19 cellular contexts compared by ENCODE assay signal in genomic region chr4:144985014-144985413, GRCh38.
DNase-seq lines count a peak whose midpoint lies in the region; ATAC-seq, FAIRE-seq and TF ChIP-seq lines count a peak whose summit lies in the region.
"Had no signal": no experiment of that assay in that cellular context is flagged by ENCODE, and none has a peak within 500 bp of the region (broad histone marks: within the 10 kb centered on the region; RNA-seq: fewer than 3 reads in every experiment).

No MANE protein-coding gene starts in this region.

- H3K27me3 Mint-ChIP-seq in GM23338 (ENCODE audit: insufficient read depth, low read depth, poor library complexity), result no peaks in the 10 kb centered on the region
- H3K27me3 Mint-ChIP-seq: CD4-positive, alpha-beta memory T cell had no signal

- no peak overlapping the region for H3K27ac ChIP-seq in GM23338 (ENCODE audit: low read depth)
- H3K27ac ChIP-seq: 22Rv1, A549, BLaER1, HL-60, KMS-11 had no signal

- no peak overlapping the region for H3K4me3 ChIP-seq in AG10803 (ENCODE audit: low read length)
- H3K4me3 ChIP-seq in GM23338, result no peak overlapping the region
- H3K4me3 ChIP-seq in fibroblast of mammary gland (ENCODE audit: control insufficient read depth, low read depth, low read length), result no peak overlapping the region
- H3K4me3 ChIP-seq: A549, BLaER1, GM12878, HAP-1 had no signal

- TF ChIP-seq CTCF in AG10803 (conservative IDR thresholded peaks at IDR 0.05; ENCODE audit: low read length) (no peak), GM23338 (conservative IDR thresholded peaks at IDR 0.05; ENCODE audit: low read depth in 2 of 2) (no peak), fibroblast of mammary gland (conservative IDR thresholded peaks at IDR 0.05; ENCODE audit: control insufficient read depth, insufficient read depth, low read depth, low read length) (no peak)

- no peaks in the 10 kb centered on the region for H3K4me1 ChIP-seq in GM23338 (ENCODE audit: insufficient read depth)
- H3K4me1 ChIP-seq: A549, BLaER1, HAP-1 had no signal

- FAIRE-seq in H54 (lab: Jason Lieb, UNC) (no peak), GM19239 (lab: Jason Lieb, UNC) (no peak)
- FAIRE-seq: A549, GM12878, H1 had no signal

- H3K36me3 ChIP-seq in GM23338 (ENCODE audit: insufficient read depth), result no peaks in the 10 kb centered on the region
- H3K36me3 ChIP-seq: BLaER1, HAP-1 had no signal

- H3K4me1 Mint-ChIP-seq in GM23338, result peaks cover 3% of the 10 kb centered on the region
- H3K4me1 Mint-ChIP-seq: CD14-positive monocyte; CD4-positive, alpha-beta memory T cell had no signal

- no peak overlapping the region for H3K4me3 Mint-ChIP-seq in GM23338
- H3K4me3 Mint-ChIP-seq: CD14-positive monocyte; CD4-positive, alpha-beta memory T cell had no signal

- H3K27me3 ChIP-seq in GM23338 (ENCODE audit: insufficient read depth), result no peaks in the 10 kb centered on the region
- H3K27me3 ChIP-seq: BLaER1 had no signal

- no peak for ATAC-seq in GM23338
- ATAC-seq in sciatic nerve, result peak; percentile 50
- no peak for ATAC-seq in HG03097 (IDR thresholded peaks at IDR 0.05; ENCODE audit: low FRiP score, unreplicated experiment)
- ATAC-seq: A549, GM12878 had no signal

- H3F3A ChIP-seq in GM23338 (replicated peaks; ENCODE audit: low read depth), result no peaks in the 10 kb centered on the region

- DNase-seq in AG10803 (ENCODE audit: low read depth), result peak; percentile 3
- no peak for DNase-seq in GM23338 (ENCODE audit: low spot score)
- DNase-seq in fibroblast of mammary gland (ENCODE audit: low read depth), result peak; percentile 6
- DNase-seq in sciatic nerve (ENCODE audit: low spot score), result no peak
- no peak for DNase-seq in H54 (ENCODE audit: insufficient read length, low spot score)
- DNase-seq in GM19239 (ENCODE audit: insufficient read length, low spot score), result no peak
- DNase-seq: CD4-positive, alpha-beta memory T cell; DMS79 treated with DMSO at 0.1 percent for 48 hours; GF-D8 had no signal

- H3K79me2 ChIP-seq in GM23338 (replicated peaks; ENCODE audit: insufficient read depth), result no peaks in the 10 kb centered on the region

- no peak overlapping the region for H2AFZ ChIP-seq in GM23338

- H3K9me3 Mint-ChIP-seq in GM23338, result peaks cover 7% of the 10 kb centered on the region; the same call in 2 of the 3 replicates

- no peaks in the 10 kb centered on the region for H3K9me2 ChIP-seq in GM23338 (ENCODE audit: insufficient read depth)

- H4K20me1 ChIP-seq in GM23338 (replicated peaks; ENCODE audit: insufficient read depth), result no peaks in the 10 kb centered on the region; the same call in 1 of the 2 replicates
- H4K20me1 ChIP-seq: BLaER1 had no signal

- H3K36me3 Mint-ChIP-seq in GM23338 (ENCODE audit: low read depth), result peaks cover 12% of the 10 kb centered on the region; the same call in 2 of the 3 replicates

- peak overlapping the region; percentile 58 for H3K27ac Mint-ChIP-seq in GM23338
- H3K27ac Mint-ChIP-seq: CD14-positive monocyte; CD4-positive, alpha-beta memory T cell had no signal

- intact Hi-C loops in sciatic nerve (cut with DNase I), result no loop called here

- TF ChIP-seq POLR2A in H54 (IDR thresholded peaks at IDR 0.05; ENCODE audit: low read depth, low read length), result no peak

- no peak overlapping the region for H3K4me2 ChIP-seq in GM23338
- H3K4me2 ChIP-seq: A549, BLaER1, KMS-11 had no signal

TF ChIP-seq in GM23338, 12 proteins besides CTCF, POLR2A, EP300 and RAD21 (continues in another document):
- TF ChIP-seq ETS1 (IDR thresholded peaks at IDR 0.05) (no peak), CREB1 (CRISPR knock-in tag; IDR thresholded peaks at IDR 0.05; ENCODE audit: low read depth) (no peak), STAT1 (IDR thresholded peaks at IDR 0.05; ENCODE audit: unreplicated experiment) (no peak), ZNF331 (CRISPR knock-in tag; IDR thresholded peaks at IDR 0.05; ENCODE audit: low read depth) (no peak), POLR2AphosphoS5 (IDR thresholded peaks at IDR 0.05; ENCODE audit: low read depth) (no peak), EZH2 (IDR thresholded peaks at IDR 0.05; ENCODE audit: low read depth, unreplicated experiment) (no peak), ZNF114 (CRISPR knock-in tag; IDR thresholded peaks at IDR 0.05) (no peak), REST (IDR thresholded peaks at IDR 0.05; ENCODE audit: unreplicated experiment) (no peak), EZH2phosphoT487 (IDR thresholded peaks at IDR 0.05; ENCODE audit: unreplicated experiment) (no peak), JUNB (IDR thresholded peaks at IDR 0.05; ENCODE audit: unreplicated experiment) (no peak)

Comparison
In these comparisons a context has a peak if more than half of its experiments do, and no peak if none do; other contexts are left out.
1. DNase-seq: peak in AG10803 (single experiment) and fibroblast of mammary gland (single experiment); none in GM23338 (single experiment), sciatic nerve (single experiment), H54 (single experiment) and GM19239 (single experiment).